In the genomic region with DNA sequence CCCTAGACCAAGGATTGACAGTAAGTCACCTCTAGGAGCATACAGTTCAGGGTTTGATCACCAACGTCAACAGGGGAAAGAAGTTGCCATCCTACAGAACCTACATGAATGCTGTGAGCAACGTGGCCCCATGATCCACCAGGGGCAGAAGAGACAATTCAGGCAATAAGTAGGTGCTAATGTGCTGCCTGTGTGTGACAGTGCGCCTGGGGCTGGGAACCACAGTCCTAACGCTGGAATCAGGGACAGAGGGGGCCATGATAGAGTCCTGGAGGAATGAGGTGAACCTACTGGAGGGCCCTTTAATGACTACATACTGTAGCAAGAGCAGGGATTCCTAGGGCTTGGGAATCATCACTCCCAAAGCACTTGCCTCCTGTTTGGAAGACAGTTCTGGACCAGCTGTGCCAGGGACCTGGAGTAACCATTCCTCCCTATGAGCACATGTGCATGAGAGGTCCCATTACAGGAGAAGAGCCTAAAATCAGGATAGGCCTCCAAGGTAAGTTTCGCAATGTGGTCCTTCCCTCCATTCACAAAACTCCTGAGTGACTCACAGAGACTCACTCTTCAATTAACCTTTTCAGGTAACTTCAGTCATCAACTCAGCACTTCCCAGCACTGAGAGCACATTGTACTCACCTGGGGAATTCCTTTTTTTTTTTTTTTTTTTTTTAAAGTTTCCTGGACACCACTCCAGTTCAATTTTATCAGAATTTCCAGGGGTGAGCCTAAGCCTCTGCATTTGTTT, we compare ENCODE assay signal across 22 cellular contexts.
A peak's percentile ranks its signal among the peaks of the same experiment; 100 is the strongest.
DNase-seq lines count a peak whose midpoint lies in the region; ATAC-seq, FAIRE-seq and TF ChIP-seq lines count a peak whose summit lies in the region.
"Had no signal": no experiment of that assay in that cellular context is flagged by ENCODE, and none has a peak within 500 bp of the region (broad histone marks: within the 10 kb centered on the region; RNA-seq: fewer than 3 reads in every experiment).

No MANE protein-coding gene starts in this region.

- ATAC-seq in left lung: peak; percentile 64
- ATAC-seq in upper lobe of right lung: peak; percentile 51
- no peak for ATAC-seq in GM21619 (IDR thresholded peaks at IDR 0.05; ENCODE audit: unreplicated experiment)

- no peak overlapping the region for H3K4me3 ChIP-seq in bronchial epithelial cell (ENCODE audit: low read depth, low read length)
- no peak overlapping the region for H3K4me3 ChIP-seq in left lung
- H3K4me3 ChIP-seq in upper lobe of right lung: no peak overlapping the region
- H3K4me3 ChIP-seq: GM23248 had no signal

- TF ChIP-seq CTCF in bronchial epithelial cell (IDR thresholded peaks at IDR 0.05; ENCODE audit: insufficient read depth, low read length, severe bottlenecking) (no peak), left lung (IDR thresholded peaks at IDR 0.05) (no peak), upper lobe of right lung (IDR thresholded peaks at IDR 0.05) (no peak)

- FAIRE-seq in bronchial epithelial cell (lab: Jason Lieb, UNC): peak; percentile 43

- intact Hi-C loops in left lung (cut with DNase I): no loop called here
- intact Hi-C loops in upper lobe of right lung (cut with DNase I): no loop called here

- H3K27ac ChIP-seq in left lung (no peak overlapping the region), upper lobe of right lung (no peak overlapping the region)
- H3K27ac ChIP-seq: GM23248, HL-60 had no signal

- no peaks in the 10 kb centered on the region for H3K36me3 ChIP-seq in bronchial epithelial cell (ENCODE audit: control insufficient read depth, insufficient read depth, low read length)
- H3K36me3 ChIP-seq in left lung: no peaks in the 10 kb centered on the region
- no peaks in the 10 kb centered on the region for H3K36me3 ChIP-seq in upper lobe of right lung
- H3K36me3 ChIP-seq: BE2C had no signal

- DNase-seq in NCI-H345 (lab: John Stamatoyannopoulos, UW) (peak; percentile 20), NCI-H345 treated with DMSO at 0.1 percent for 48 hours (lab: John Stamatoyannopoulos, UW; ENCODE audit: unreplicated experiment) (no peak), bronchial epithelial cell (ENCODE audit: low read depth) (peak; percentile 92), left lung (no peak), upper lobe of right lung (no peak), NCI-H2171 treated with DMSO at 0.1 percent for 48 hours (lab: John Stamatoyannopoulos, UW) (no peak), OCI-M1 (lab: John Stamatoyannopoulos, UW) (no peak)
- DNase-seq: 8988T; BE2C; Calu3; CD4-positive, alpha-beta memory T cell; GM23248; HCEC 1CT; KG1; NCI-H1048; NCI-H146; NCI-H2081; NCI-H2227 treated with DMSO at 0.1 percent for 48 hours; NCI-H526; SW 1271 had no signal

- no peaks in the 10 kb centered on the region for H3K27me3 ChIP-seq in bronchial epithelial cell (ENCODE audit: control insufficient read depth, insufficient read depth, low read length)
- H3K27me3 ChIP-seq in left lung: no peaks in the 10 kb centered on the region
- H3K27me3 ChIP-seq in upper lobe of right lung: no peaks in the 10 kb centered on the region
- H3K27me3 ChIP-seq: BE2C had no signal

- H3K4me1 ChIP-seq in left lung: no peaks in the 10 kb centered on the region
- no peaks in the 10 kb centered on the region for H3K4me1 ChIP-seq in upper lobe of right lung
- H3K4me1 ChIP-seq: BE2C had no signal

- H3K9me3 ChIP-seq in left lung (no peaks in the 10 kb centered on the region), upper lobe of right lung (no peaks in the 10 kb centered on the region)
- H3K9me3 ChIP-seq: BE2C had no signal

Comparison
In these comparisons a context has a peak if more than half of its experiments do, and no peak if none do; other contexts are left out.
1. DNase-seq: peak in NCI-H345 (single experiment) and bronchial epithelial cell (single experiment); none in NCI-H345 treated with DMSO at 0.1 percent for 48 hours (single experiment), left lung (0 of 2), upper lobe of right lung (single experiment), NCI-H2171 treated with DMSO at 0.1 percent for 48 hours (single experiment) and OCI-M1 (single experiment).